Comparison of ENCODE assay signal across 30 cellular contexts in the genomic region with DNA sequence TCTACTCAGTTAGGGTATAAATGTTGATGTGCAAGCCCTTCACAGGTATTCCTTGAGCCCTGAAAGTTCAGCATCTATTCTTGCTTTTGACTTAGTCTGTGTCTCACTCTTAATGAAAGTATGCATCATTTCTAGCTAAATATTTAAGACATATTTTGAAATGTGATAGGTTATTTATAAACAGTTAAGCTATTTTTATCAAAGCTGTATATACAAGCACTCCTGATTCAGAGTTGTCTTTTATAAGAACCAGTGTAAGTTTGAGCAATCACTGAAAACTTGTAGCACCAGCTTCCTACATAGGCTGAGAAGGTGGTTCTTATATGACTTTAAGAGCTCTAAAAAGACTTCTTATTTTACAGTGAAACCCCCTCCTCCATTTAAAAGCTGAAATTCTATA.
DNase-seq lines count a peak whose midpoint lies in the region; ATAC-seq and TF ChIP-seq lines count a peak whose summit lies in the region.
"Had no signal": no experiment of that assay in that cellular context is flagged by ENCODE, and none has a peak within 500 bp of the region (broad histone marks: within the 10 kb centered on the region; RNA-seq: fewer than 3 reads in every experiment).

No MANE protein-coding gene starts in this region.

- TF ChIP-seq CTCF in fibroblast of lung (conservative IDR thresholded peaks at IDR 0.05 in 1 of 2, IDR thresholded peaks at IDR 0.05 in 1 of 2; ENCODE audit: low read depth in 1 of 2, low read length in 2 of 2) = no peak

- CTCF ChIA-PET in HEK293T (lab: Yijun Ruan, JAX) = no interaction called here

- no peak overlapping the region for H3K27ac ChIP-seq in fibroblast of lung (ENCODE audit: insufficient read depth, low read length)
- H3K27ac ChIP-seq: SJSA1 had no signal

- H3K27me3 ChIP-seq in fibroblast of lung (ENCODE audit: control insufficient read depth, insufficient read depth, low read length) = no peaks in the 10 kb centered on the region
- H3K27me3 ChIP-seq: SJSA1 had no signal

- no peaks in the 10 kb centered on the region for H3K9me3 ChIP-seq in fibroblast of lung (ENCODE audit: control insufficient read depth, insufficient read depth, low read depth, low read length)
- H3K9me3 ChIP-seq: SJSA1 had no signal

- peak overlapping the region; percentile 45 for H3K4me2 ChIP-seq in fibroblast of lung (ENCODE audit: extremely low read depth, insufficient read depth, low read length)

- ATAC-seq in GM21529 (IDR thresholded peaks at IDR 0.05; ENCODE audit: unreplicated experiment) = peak; percentile 32
- peak; percentile 31 for ATAC-seq in HG03432 (IDR thresholded peaks at IDR 0.05; ENCODE audit: unreplicated experiment)
- no peak for ATAC-seq in GM21515 (IDR thresholded peaks at IDR 0.05; ENCODE audit: unreplicated experiment)
- ATAC-seq: HepG2, K562 had no signal

- H3K79me2 ChIP-seq in fibroblast of lung (ENCODE audit: control insufficient read depth, insufficient read depth, low read length) = no peaks in the 10 kb centered on the region

- DNase-seq in AG08396 (ENCODE audit: low spot score) = peak; percentile 17
- DNase-seq in fibroblast of lung (ENCODE audit: low read depth in 2 of 2) = peak in 1 of 2 donors; percentile 56
- no peak for DNase-seq in mesenteric fat pad (ENCODE audit: low spot score)
- DNase-seq in HEK293T (ENCODE audit: extremely low spot score) = no peak
- no peak for DNase-seq in activated effector memory CD4-positive, alpha-beta T cell treated with anti-CD3 and anti-CD28 coated beads, Interleukin-2, amount 50 U/mL, for 16 hours
- DNase-seq: 8988T; ACHN; C1 segment of cervical spinal cord; CD4-positive, alpha-beta memory T cell; DMS 273 treated with DMSO at 0.1 percent for 48 hours; DMS79 treated with DMSO at 0.1 percent for 48 hours; Kasumi-1; MV-4-11; NCI-H1105; NCI-H1436 treated with DMSO at 0.1 percent for 48 hours; NCI-H187 treated with DMSO at 0.1 percent for 48 hours; NCI-H2107; NCI-H446; NCI-H524 treated with DMSO at 0.1 percent for 48 hours; NCI-H82; NK-92 treated with Interleukin-12 subunit alpha and Interleukin-12 subunit beta, amount 100 ng/mL, for 24 hours; Right ventricle myocardium superior; RPMI8226; T-helper 2 cell had no signal

- H4K20me1 ChIP-seq in fibroblast of lung (ENCODE audit: control insufficient read depth, extremely low read depth, insufficient read depth, low read length) = no peaks in the 10 kb centered on the region

- no peak overlapping the region for H2AFZ ChIP-seq in fibroblast of lung (ENCODE audit: low read length)

- no peaks in the 10 kb centered on the region for H3K36me3 ChIP-seq in fibroblast of lung (ENCODE audit: control insufficient read depth, insufficient read depth, low read length)
- H3K36me3 ChIP-seq: SJSA1 had no signal

- no peak overlapping the region for H3K9ac ChIP-seq in fibroblast of lung (ENCODE audit: insufficient read depth, low read length)

- POLR2A ChIA-PET in HEK293T (lab: Yijun Ruan, JAX) = no interaction called here

- peaks cover 2% of the 10 kb centered on the region for H3K4me1 ChIP-seq in fibroblast of lung (ENCODE audit: control insufficient read depth, extremely low read depth, insufficient read depth, low read length)
- H3K4me1 ChIP-seq: SJSA1 had no signal

- H3K4me3 ChIP-seq in fibroblast of lung (replicated peaks in 1 of 4; ENCODE audit: control extremely low read depth in 1 of 4, insufficient read depth in 1 of 4, low read depth in 3 of 4, low read length in 4 of 4) = no peak overlapping the region
- H3K4me3 ChIP-seq: K562, SJSA1 had no signal

TF ChIP-seq in HEK293T, 16 proteins besides CTCF, POLR2A, EP300 and RAD21:
- TF ChIP-seq FOXK2 (IDR thresholded peaks at IDR 0.05) (no peak), SP1 (IDR thresholded peaks at IDR 0.05) (no peak), NFRKB (IDR thresholded peaks at IDR 0.05) (no peak), BHLHE40 (IDR thresholded peaks at IDR 0.05; ENCODE audit: borderline replicate concordance) (no peak), HDGF (IDR thresholded peaks at IDR 0.05; ENCODE audit: borderline replicate concordance) (no peak), L3MBTL2 (conservative IDR thresholded peaks at IDR 0.05) (no peak), SUZ12 (IDR thresholded peaks at IDR 0.05) (no peak), CTBP1 (IDR thresholded peaks at IDR 0.05; ENCODE audit: borderline replicate concordance) (no peak), TARDBP (IDR thresholded peaks at IDR 0.05) (no peak), FOXA1 (IDR thresholded peaks at IDR 0.05) (no peak), ELF4 (IDR thresholded peaks at IDR 0.05) (no peak), ZNF384 (IDR thresholded peaks at IDR 0.05) (no peak), PKNOX1 (IDR thresholded peaks at IDR 0.05) (no peak), FOXM1 (IDR thresholded peaks at IDR 0.05; ENCODE audit: borderline replicate concordance) (no peak), LEF1 (IDR thresholded peaks at IDR 0.05; ENCODE audit: borderline replicate concordance) (no peak), ARNT (IDR thresholded peaks at IDR 0.05) (no peak)
